In genomic region chr6:133641111-133641510, GRCh38 we compare ENCODE assay signal across 24 cellular contexts.
DNase-seq lines count a peak whose midpoint lies in the region; ATAC-seq and TF ChIP-seq lines count a peak whose summit lies in the region.
"Had no signal": no experiment of that assay in that cellular context is flagged by ENCODE, and none has a peak within 500 bp of the region (broad histone marks: within the 10 kb centered on the region; RNA-seq: fewer than 3 reads in every experiment).

No MANE protein-coding gene starts in this region.

- peaks cover 13% of the 10 kb centered on the region for H3K36me3 Mint-ChIP-seq in HFFc6 (ENCODE audit: low read depth)
- H3K36me3 Mint-ChIP-seq in nephron (ENCODE audit: low read depth), result peaks cover 8% of the 10 kb centered on the region
- no peaks in the 10 kb centered on the region for H3K36me3 Mint-ChIP-seq in activated CD8-positive, alpha-beta T cell treated with anti-CD3 and anti-CD28 coated beads for 36 hours (ENCODE audit: low read depth)
- H3K36me3 Mint-ChIP-seq: CD14-positive monocyte; CD8-positive, alpha-beta memory T cell; IgD-negative memory B cell had no signal

- DNase-seq in EL (peak; percentile 54), HFFc6 (peak; percentile 12), fibroblast of villous mesenchyme (ENCODE audit: low read depth) (peak; percentile 53), posterior cingulate gyrus (no peak), SIG-M5 (lab: John Stamatoyannopoulos, UW) (no peak)
- DNase-seq in activated CD8-positive, alpha-beta T cell treated with anti-CD3 and anti-CD28 coated beads for 36 hours, result no peak
- DNase-seq in activated naive CD4-positive, alpha-beta T cell treated with Interleukin-2 at 50 U/mL for 16 hours, result no peak
- DNase-seq: 8988T; ACHN; BE2C; CD8-positive, alpha-beta memory T cell; DMS 273 treated with DMSO at 0.1 percent for 48 hours; DMS79 treated with DMSO at 0.1 percent for 48 hours; H7; MM.1S; NCI-H1417; NCI-H1694; NCI-H2029 treated with DMSO at 0.1 percent for 48 hours; NCI-H69; SHP77 had no signal

- POLR2A ChIA-PET in activated CD8-positive, alpha-beta T cell treated with anti-CD3 and anti-CD28 coated beads for 36 hours (lab: Charles Lee), result no interaction called here

- H3K27ac Mint-ChIP-seq in HFFc6 (no peak overlapping the region), nephron (peak overlapping the region; percentile 82 to 92 (median 86))
- H3K27ac Mint-ChIP-seq in activated CD8-positive, alpha-beta T cell treated with anti-CD3 and anti-CD28 coated beads for 36 hours, result no peak overlapping the region
- H3K27ac Mint-ChIP-seq: CD14-positive monocyte; CD8-positive, alpha-beta memory T cell; IgD-negative memory B cell had no signal

- intact Hi-C loops in activated CD8-positive, alpha-beta T cell treated with anti-CD3 and anti-CD28 coated beads for 36 hours (cut with micrococcal nuclease), result no loop called here
- intact Hi-C loops in posterior cingulate gyrus (cut with DNase I), result no loop called here

- no peak for TF ChIP-seq CTCF in HFFc6 (IDR thresholded peaks at IDR 0.05)
- TF ChIP-seq CTCF in fibroblast of villous mesenchyme (IDR thresholded peaks at IDR 0.05; ENCODE audit: insufficient read depth, low read depth, low read length), result no peak
- no peak for TF ChIP-seq CTCF in nephron (IDR thresholded peaks at IDR 0.05; ENCODE audit: unreplicated experiment in 3 of 3)
- no peak for TF ChIP-seq CTCF in activated CD8-positive, alpha-beta T cell treated with anti-CD3 and anti-CD28 coated beads for 36 hours (IDR thresholded peaks at IDR 0.05)

- no peaks in the 10 kb centered on the region for H3K9me3 Mint-ChIP-seq in HFFc6
- peaks cover 7% of the 10 kb centered on the region for H3K9me3 Mint-ChIP-seq in nephron
- H3K9me3 Mint-ChIP-seq in activated CD8-positive, alpha-beta T cell treated with anti-CD3 and anti-CD28 coated beads for 36 hours, result peaks cover 2% of the 10 kb centered on the region

- CTCF ChIA-PET in activated CD8-positive, alpha-beta T cell treated with anti-CD3 and anti-CD28 coated beads for 36 hours (lab: Charles Lee), result no interaction called here

- H3K4me3 Mint-ChIP-seq in HFFc6 (no peak overlapping the region), nephron (no peak overlapping the region)
- H3K4me3 Mint-ChIP-seq in activated CD8-positive, alpha-beta T cell treated with anti-CD3 and anti-CD28 coated beads for 36 hours, result no peak overlapping the region
- H3K4me3 Mint-ChIP-seq: CD14-positive monocyte; CD8-positive, alpha-beta memory T cell; IgD-negative memory B cell had no signal

- H3K4me3 ChIP-seq in fibroblast of villous mesenchyme (ENCODE audit: low read depth, low read length), result no peak overlapping the region
- H3K4me3 ChIP-seq: SK-N-MC had no signal

- H3K27me3 Mint-ChIP-seq in HFFc6 (ENCODE audit: insufficient read depth) (no peaks in the 10 kb centered on the region), nephron (ENCODE audit: low read depth) (no peaks in the 10 kb centered on the region)
- peaks cover 2% of the 10 kb centered on the region for H3K27me3 Mint-ChIP-seq in activated CD8-positive, alpha-beta T cell treated with anti-CD3 and anti-CD28 coated beads for 36 hours
- H3K27me3 Mint-ChIP-seq: CD8-positive, alpha-beta memory T cell; IgD-negative memory B cell had no signal

- ATAC-seq in activated CD8-positive, alpha-beta T cell treated with anti-CD3 and anti-CD28 coated beads for 36 hours, result no peak

- peaks cover 34% of the 10 kb centered on the region for H3K4me1 Mint-ChIP-seq in HFFc6 (ENCODE audit: low read depth)
- H3K4me1 Mint-ChIP-seq in nephron, result peaks cover 47% of the 10 kb centered on the region
- no peaks in the 10 kb centered on the region for H3K4me1 Mint-ChIP-seq in activated CD8-positive, alpha-beta T cell treated with anti-CD3 and anti-CD28 coated beads for 36 hours (ENCODE audit: low read depth)
- H3K4me1 Mint-ChIP-seq: CD14-positive monocyte; CD8-positive, alpha-beta memory T cell; IgD-negative memory B cell had no signal

Comparison
In these comparisons a context has a peak if more than half of its experiments do, and no peak if none do; other contexts are left out.
1. DNase-seq: peak in EL (single experiment), HFFc6 (single experiment) and fibroblast of villous mesenchyme (single experiment); none in activated CD8-positive, alpha-beta T cell treated with anti-CD3 and anti-CD28 coated beads for 36 hours (single experiment), posterior cingulate gyrus (0 of 10), activated naive CD4-positive, alpha-beta T cell treated with Interleukin-2 at 50 U/mL for 16 hours (single experiment) and SIG-M5 (single experiment).
2. H3K27ac Mint-ChIP-seq: peak in nephron (3 of 3); none in HFFc6 (single experiment) and activated CD8-positive, alpha-beta T cell treated with anti-CD3 and anti-CD28 coated beads for 36 hours (single experiment).